In the genomic region with DNA sequence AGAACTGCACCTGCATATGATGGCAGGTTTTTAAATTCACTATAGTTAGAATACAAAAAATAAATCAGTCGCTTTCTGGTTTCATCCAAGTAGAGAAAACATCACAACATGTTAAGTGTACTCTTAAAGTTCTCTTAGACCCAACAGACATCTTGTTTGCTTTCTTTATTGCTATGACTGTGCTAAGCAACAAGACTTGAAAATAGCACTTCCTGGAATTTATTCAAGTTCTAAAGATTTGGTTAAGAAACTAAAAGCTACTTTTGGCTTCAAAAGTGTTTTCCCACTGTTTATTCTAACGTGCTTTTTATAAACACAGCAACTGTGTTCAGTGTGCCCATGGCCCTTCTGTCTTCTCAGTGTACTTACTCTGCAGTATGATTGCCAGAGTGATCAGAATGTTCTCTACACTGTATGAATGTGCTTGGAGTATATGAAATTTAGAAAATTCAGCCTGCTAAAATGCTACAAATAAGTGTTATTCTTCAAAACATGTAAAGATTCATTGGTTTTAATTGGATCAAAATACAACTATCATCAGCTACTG, we compare ENCODE assay signal across 31 cellular contexts.
A peak's percentile ranks its signal among the peaks of the same experiment; 100 is the strongest.
DNase-seq lines count a peak whose midpoint lies in the region; ATAC-seq and TF ChIP-seq lines count a peak whose summit lies in the region.
"Had no signal": no experiment of that assay in that cellular context is flagged by ENCODE, and none has a peak within 500 bp of the region (broad histone marks: within the 10 kb centered on the region; RNA-seq: fewer than 3 reads in every experiment).

No MANE protein-coding gene starts in this region.

- 17 to 32% methylated on average over 2 of the region's 2 CpGs for WGBS in thyroid gland, 2 donors
- 54 to 66% (median 58%) methylated on average over 2 of the region's 2 CpGs for WGBS in psoas muscle, 3 donors

- TF ChIP-seq CTCF in thyroid gland (IDR thresholded peaks at IDR 0.05), result no peak
- no peak for TF ChIP-seq CTCF in upper lobe of right lung (IDR thresholded peaks at IDR 0.05)
- TF ChIP-seq CTCF in psoas muscle (IDR thresholded peaks at IDR 0.05), result no peak

- H3K4me3 ChIP-seq in thyroid gland (replicated peaks in 1 of 3), result no peak overlapping the region
- H3K4me3 ChIP-seq in upper lobe of right lung, result no peak overlapping the region
- H3K4me3 ChIP-seq in psoas muscle, result no peak overlapping the region
- H3K4me3 ChIP-seq: cardiac muscle cell, colonic mucosa, upper lobe of left lung had no signal

- H3K4me3 Mint-ChIP-seq in naive thymus-derived CD8-positive, alpha-beta T cell, result no peak overlapping the region
- H3K4me3 Mint-ChIP-seq: activated naive CD8-positive, alpha-beta T cell treated with anti-CD3 and anti-CD28 coated beads for 36 hours; H9; mesothelial cell of epicardium; naive B cell had no signal

- ATAC-seq in GM21526 (IDR thresholded peaks at IDR 0.05; ENCODE audit: low FRiP score, unreplicated experiment) (peak; percentile 52), HG03159 (IDR thresholded peaks at IDR 0.05; ENCODE audit: unreplicated experiment) (peak; percentile 77), upper lobe of right lung (no peak), GM18520 (IDR thresholded peaks at IDR 0.05; ENCODE audit: unreplicated experiment) (no peak), psoas muscle (no peak)
- ATAC-seq in naive thymus-derived CD8-positive, alpha-beta T cell, result no peak

- intact Hi-C loops in thyroid gland (cut with DNase I), result no loop called here
- intact Hi-C loops in upper lobe of right lung (cut with DNase I), result no loop called here
- intact Hi-C loops in psoas muscle (cut with DNase I), result no loop called here

- H3K9me3 ChIP-seq in thyroid gland (no peaks in the 10 kb centered on the region), upper lobe of right lung (no peaks in the 10 kb centered on the region), psoas muscle (peaks cover 4% of the 10 kb centered on the region)
- H3K9me3 ChIP-seq: Caco-2, colonic mucosa, upper lobe of left lung had no signal

- H3K4me1 ChIP-seq in thyroid gland, result peaks cover 4 to 5% of the 10 kb centered on the region in 2 donors
- no peaks in the 10 kb centered on the region for H3K4me1 ChIP-seq in upper lobe of right lung
- H3K4me1 ChIP-seq in psoas muscle, result no peaks in the 10 kb centered on the region
- H3K4me1 ChIP-seq: Caco-2, colonic mucosa had no signal

- POLR2A ChIA-PET in naive thymus-derived CD8-positive, alpha-beta T cell (lab: Charles Lee), result no interaction called here

- H3K36me3 ChIP-seq in thyroid gland (no peaks in the 10 kb centered on the region), upper lobe of right lung (peaks cover 17% of the 10 kb centered on the region), psoas muscle (ENCODE audit: insufficient read depth in 1 of 2, low read depth in 1 of 2) (peaks cover 0 to 70% of the 10 kb centered on the region in 2 donors)
- H3K36me3 ChIP-seq: colonic mucosa had no signal

- H3K27me3 ChIP-seq in thyroid gland (no peaks in the 10 kb centered on the region), upper lobe of right lung (no peaks in the 10 kb centered on the region), psoas muscle (ENCODE audit: insufficient read depth in 3 of 3, low read length in 2 of 3) (no peaks in the 10 kb centered on the region)
- H3K27me3 ChIP-seq: cardiac muscle cell, colonic mucosa, upper lobe of left lung had no signal

- H3K27ac Mint-ChIP-seq in naive thymus-derived CD8-positive, alpha-beta T cell, result no peak overlapping the region
- H3K27ac Mint-ChIP-seq: activated naive CD8-positive, alpha-beta T cell treated with anti-CD3 and anti-CD28 coated beads for 36 hours; H9; mesothelial cell of epicardium; naive B cell had no signal

- peaks cover 6 to 19% (median 15%) of the 10 kb centered on the region in 3 donors for H3K36me3 Mint-ChIP-seq in naive thymus-derived CD8-positive, alpha-beta T cell
- H3K36me3 Mint-ChIP-seq: naive B cell had no signal

- peaks cover 0 to 9% (median 0%) of the 10 kb centered on the region in 9 donors for H3K9me3 Mint-ChIP-seq in naive thymus-derived CD8-positive, alpha-beta T cell

- H3K27me3 Mint-ChIP-seq in naive thymus-derived CD8-positive, alpha-beta T cell, result peaks cover 0 to 2% (median 0%) of the 10 kb centered on the region in 5 donors
- H3K27me3 Mint-ChIP-seq: activated naive CD8-positive, alpha-beta T cell treated with anti-CD3 and anti-CD28 coated beads for 36 hours; naive B cell had no signal

- no peak for TF ChIP-seq POLR2A in thyroid gland (IDR thresholded peaks at IDR 0.05)

- peak; percentile 46 for DNase-seq in fibroblast of peridontal ligament (ENCODE audit: extremely low read depth)
- DNase-seq in thyroid gland, result peak; percentile 11 to 13
- no peak for DNase-seq in upper lobe of right lung
- DNase-seq in naive thymus-derived CD8-positive, alpha-beta T cell, result no peak
- no peak for DNase-seq in psoas muscle
- DNase-seq: activated CD4-positive, alpha-beta T cell treated with anti-CD3 and anti-CD28 coated beads for 48 hours; activated effector memory CD4-positive, alpha-beta T cell treated with Interleukin-2 at 50 U/mL for 16 hours; activated naive CD8-positive, alpha-beta T cell treated with anti-CD3 and anti-CD28 coated beads for 36 hours; aorta; C1 segment of cervical spinal cord; Caco-2; colonic mucosa; DMS53; effector memory CD4-positive, alpha-beta T cell; H9; kidney; naive B cell; NCI-H1092; NCI-H1694; NCI-H446; NCI-H774; SHP77 treated with DMSO at 0.1 percent for 48 hours; stimulated activated CD4-positive, alpha-beta T cell treated with anti-CD3 and anti-CD28 coated beads, Interleukin-4, amount 100 ng/mL, for 1 hour; T-helper 9 cell; upper lobe of left lung had no signal

- H3K27ac ChIP-seq in thyroid gland (peak overlapping the region; percentile 25 to 43 (median 28)), upper lobe of right lung (no peak overlapping the region), psoas muscle (no peak overlapping the region)
- H3K27ac ChIP-seq: cardiac muscle cell, colonic mucosa, epithelial cell of prostate, upper lobe of left lung had no signal

- H3K4me1 Mint-ChIP-seq in naive thymus-derived CD8-positive, alpha-beta T cell, result peaks cover 0 to 2% (median 0%) of the 10 kb centered on the region in 4 donors
- H3K4me1 Mint-ChIP-seq: activated naive CD8-positive, alpha-beta T cell treated with anti-CD3 and anti-CD28 coated beads for 36 hours; mesothelial cell of epicardium; naive B cell had no signal

Comparison
In these comparisons a context has a peak if more than half of its experiments do, and no peak if none do; other contexts are left out.
1. ATAC-seq: peak in GM21526 (single experiment) and HG03159 (single experiment); none in upper lobe of right lung (single experiment), GM18520 (single experiment), naive thymus-derived CD8-positive, alpha-beta T cell (0 of 2) and psoas muscle (0 of 4).
2. DNase-seq: peak in fibroblast of peridontal ligament (single experiment) and thyroid gland (2 of 2); none in upper lobe of right lung (single experiment), naive thymus-derived CD8-positive, alpha-beta T cell (0 of 10) and psoas muscle (0 of 2).
3. H3K27ac ChIP-seq: peak in thyroid gland (3 of 3); none in upper lobe of right lung (single experiment) and psoas muscle (single experiment).